Comparison of ENCODE assay signal across 1 cellular context in the genomic region with DNA sequence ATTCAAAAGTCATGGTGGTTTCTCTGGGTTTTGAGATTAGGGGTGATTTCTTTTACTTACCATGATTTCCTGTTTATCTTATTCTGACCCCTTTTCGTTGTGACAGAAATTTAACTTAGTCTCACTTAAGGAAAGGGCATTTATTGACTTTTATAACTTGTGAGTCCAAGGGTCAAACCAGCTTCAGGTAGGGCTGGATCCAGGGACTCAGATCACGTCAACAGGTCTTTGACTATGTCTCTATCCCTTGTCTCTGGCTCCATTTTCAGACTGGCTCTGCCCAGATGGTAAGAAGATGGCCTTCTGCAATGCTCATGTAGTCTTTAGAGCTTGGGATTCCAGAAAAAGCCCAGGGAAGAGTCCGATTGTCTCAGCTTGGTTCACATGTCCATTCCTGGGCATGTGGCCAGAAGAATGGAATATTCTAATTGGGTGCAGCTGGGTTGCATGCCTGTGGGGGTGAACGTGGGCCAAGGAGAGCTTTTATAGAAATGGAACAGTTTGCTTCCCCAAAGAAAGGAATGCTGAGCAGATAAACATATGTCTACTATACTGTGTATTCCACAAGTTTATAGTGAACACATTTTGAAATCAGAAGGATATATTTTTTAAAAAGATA.
TF ChIP-seq lines count a peak whose summit lies in the region.

No MANE protein-coding gene starts in this region.

TF ChIP-seq in HepG2, 621 proteins besides CTCF, POLR2A, EP300 and RAD21:
- TF ChIP-seq ZNF329 (CRISPR knock-in tag; IDR thresholded peaks at IDR 0.05; ENCODE audit: low read depth) = peak; percentile 97
- no peak for TF ChIP-seq ZFAT (CRISPR knock-in tag; conservative IDR thresholded peaks at IDR 0.05)
- TF ChIP-seq FOSL2 (CRISPR knock-in tag; IDR thresholded peaks at IDR 0.05) = no peak
- no peak for TF ChIP-seq SIX4 (CRISPR knock-in tag; IDR thresholded peaks at IDR 0.05)
TF ChIP-seq in HepG2: peak in this region for 1.
